9 cellular contexts compared by ENCODE assay signal in the genomic region with DNA sequence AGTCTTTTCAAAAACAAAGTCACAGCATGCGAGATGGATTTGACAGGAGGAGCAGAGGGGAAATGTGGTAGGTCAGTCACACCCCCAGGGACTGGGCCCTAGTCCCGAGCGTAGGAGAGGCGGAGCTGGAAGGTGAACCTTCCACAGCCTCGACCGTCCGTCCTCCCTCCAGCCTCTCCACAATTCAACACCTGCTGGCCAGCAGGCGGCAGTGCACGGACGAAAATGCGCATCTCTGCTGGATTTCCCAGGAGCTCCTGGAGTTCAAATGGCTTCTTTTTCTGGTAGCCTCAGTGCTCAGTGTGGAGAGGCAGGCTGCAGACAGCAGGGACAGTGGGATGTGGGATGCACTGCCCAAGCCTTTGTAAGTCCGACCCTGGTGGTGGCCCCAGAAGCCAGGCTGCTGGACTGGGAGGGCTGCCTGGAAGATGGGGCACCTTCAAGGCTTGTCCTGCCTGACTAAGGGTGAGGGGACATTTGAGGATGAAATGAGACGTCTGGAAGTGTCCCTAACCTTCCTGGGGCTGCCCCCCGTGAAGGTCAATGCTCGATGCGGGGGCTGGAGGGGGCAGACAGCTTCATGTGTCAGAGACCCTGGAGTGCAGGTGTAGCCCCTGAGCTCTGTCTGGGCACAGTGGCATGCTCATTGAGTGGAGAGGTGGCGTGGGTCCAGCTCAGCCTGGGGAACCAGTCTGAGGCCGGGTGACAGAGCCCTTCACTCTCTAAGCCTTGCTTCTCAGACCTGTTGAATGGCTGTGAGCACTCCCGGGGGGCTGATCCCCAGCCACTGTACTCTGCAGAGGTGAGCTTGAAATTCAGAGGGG.
DNase-seq lines count a peak whose midpoint lies in the region; ATAC-seq and TF ChIP-seq lines count a peak whose summit lies in the region.
"Had no signal": no experiment of that assay in that cellular context is flagged by ENCODE, and none has a peak within 500 bp of the region (broad histone marks: within the 10 kb centered on the region; RNA-seq: fewer than 3 reads in every experiment).

No MANE protein-coding gene starts in this region.

- H3K27ac ChIP-seq in liver (ENCODE audit: low read depth in 1 of 2, low read length in 2 of 2) (no peak overlapping the region), vagina (no peak overlapping the region)

- H3K36me3 ChIP-seq in liver (ENCODE audit: control insufficient read depth in 4 of 4, insufficient read depth in 3 of 4, low read depth in 1 of 4, low read length in 3 of 4): no peaks in the 10 kb centered on the region
- H3K36me3 ChIP-seq in vagina: no peaks in the 10 kb centered on the region

- peak; percentile 66 for ATAC-seq in HG02870 (IDR thresholded peaks at IDR 0.05; ENCODE audit: unreplicated experiment)
- ATAC-seq in activated T-helper 17 cell treated with anti-CD3 and anti-CD28 coated beads, Interleukin-2, amount 50 U/mL, for 72 hours (replicated peaks): no peak

- H3K9ac ChIP-seq in liver (ENCODE audit: low read depth in 1 of 2, low read length in 2 of 2): no peak overlapping the region

- H3K27ac Mint-ChIP-seq in activated T-helper 17 cell treated with anti-CD3 and anti-CD28 coated beads, Interleukin-2, amount 50 U/mL, for 72 hours: no peak overlapping the region
- H3K27ac Mint-ChIP-seq: dendritic cell treated with granulocyte-macrophage colony-stimulating factor and Interleukin-4, amounts not matched to agents 40 ng/mL and 50 ng/mL, for 4 days had no signal

- H3K4me1 Mint-ChIP-seq in activated T-helper 17 cell treated with anti-CD3 and anti-CD28 coated beads, Interleukin-2, amount 50 U/mL, for 72 hours: no peaks in the 10 kb centered on the region

- no peaks in the 10 kb centered on the region for H3K9me3 ChIP-seq in liver (ENCODE audit: control insufficient read depth in 4 of 4, low read length in 3 of 4)
- no peaks in the 10 kb centered on the region for H3K9me3 ChIP-seq in vagina

- intact Hi-C loops in vagina (cut with DNase I): no loop called here

- no peaks in the 10 kb centered on the region for H3K9me3 Mint-ChIP-seq in activated T-helper 17 cell treated with anti-CD3 and anti-CD28 coated beads, Interleukin-2, amount 50 U/mL, for 72 hours
- H3K9me3 Mint-ChIP-seq: dendritic cell treated with granulocyte-macrophage colony-stimulating factor and Interleukin-4, amounts not matched to agents 40 ng/mL and 50 ng/mL, for 4 days had no signal

- H3K27me3 Mint-ChIP-seq in activated T-helper 17 cell treated with anti-CD3 and anti-CD28 coated beads, Interleukin-2, amount 50 U/mL, for 72 hours: peaks cover 14% of the 10 kb centered on the region

- 29% methylated on average over 19 of the region's 19 CpGs for WGBS in liver

- peak; percentile 19 to 39 for DNase-seq in activated CD4-positive, alpha-beta T cell treated with anti-CD3 and anti-CD28 coated beads, Interleukin-2, amount 50 U/mL, for 48 hours
- DNase-seq in activated CD4-positive, alpha-beta T cell treated with anti-CD3 and anti-CD28 coated beads for 4 hours: no peak
- DNase-seq in NCI-H774 (lab: John Stamatoyannopoulos, UW) (peak; percentile 72), cardiac fibroblast (ENCODE audit: low read depth in 2 of 2) (peak; percentile 79), vagina (ENCODE audit: extremely low spot score in 2 of 2) (no peak)

- no peak for TF ChIP-seq POLR2A in vagina (IDR thresholded peaks at IDR 0.05)

- no peak overlapping the region for H3K4me3 ChIP-seq in cardiac fibroblast (replicated peaks in 1 of 2; ENCODE audit: low read depth in 2 of 2, low read length in 2 of 2)
- no peak overlapping the region for H3K4me3 ChIP-seq in liver (ENCODE audit: low read depth in 1 of 3, low read length in 3 of 3)
- no peak overlapping the region for H3K4me3 ChIP-seq in vagina

- H3K36me3 Mint-ChIP-seq in activated T-helper 17 cell treated with anti-CD3 and anti-CD28 coated beads, Interleukin-2, amount 50 U/mL, for 72 hours (ENCODE audit: low read depth): no peaks in the 10 kb centered on the region

- H3K4me1 ChIP-seq in liver (ENCODE audit: control insufficient read depth in 4 of 4, insufficient read depth in 4 of 4, low read length in 3 of 4): no peaks in the 10 kb centered on the region
- no peaks in the 10 kb centered on the region for H3K4me1 ChIP-seq in vagina

- TF ChIP-seq CTCF in cardiac fibroblast (IDR thresholded peaks at IDR 0.05; ENCODE audit: low read depth, low read length): peak; percentile 90
- TF ChIP-seq CTCF in liver (IDR thresholded peaks at IDR 0.05; ENCODE audit: low read depth, low read length, missing input control): peak; percentile 70
- peak; percentile 31 to 42 (median 35) for TF ChIP-seq CTCF in vagina (IDR thresholded peaks at IDR 0.05)

- peak; percentile 80 to 81 for TF ChIP-seq RAD21 in liver (IDR thresholded peaks at IDR 0.05)

- no peaks in the 10 kb centered on the region for H3K27me3 ChIP-seq in liver (ENCODE audit: control insufficient read depth in 4 of 4, insufficient read depth in 4 of 4, low read length in 3 of 4)
- no peaks in the 10 kb centered on the region for H3K27me3 ChIP-seq in vagina

- no peak overlapping the region for H3K4me3 Mint-ChIP-seq in activated T-helper 17 cell treated with anti-CD3 and anti-CD28 coated beads, Interleukin-2, amount 50 U/mL, for 72 hours
- H3K4me3 Mint-ChIP-seq: dendritic cell treated with granulocyte-macrophage colony-stimulating factor and Interleukin-4, amounts not matched to agents 40 ng/mL and 50 ng/mL, for 4 days had no signal

TF ChIP-seq in liver, 16 proteins besides CTCF, POLR2A, EP300 and RAD21:
- TF ChIP-seq FOXA1 (IDR thresholded peaks at IDR 0.05) (no peak), RXRA (IDR thresholded peaks at IDR 0.05) (no peak), JUND (IDR thresholded peaks at IDR 0.05) (no peak), EGR1 (IDR thresholded peaks at IDR 0.05; ENCODE audit: low read depth in 2 of 2) (no peak), GABPA (IDR thresholded peaks at IDR 0.05 in 1 of 2, conservative IDR thresholded peaks at IDR 0.05 in 1 of 2) (no peak)
- TF ChIP-seq, protein P1, sequence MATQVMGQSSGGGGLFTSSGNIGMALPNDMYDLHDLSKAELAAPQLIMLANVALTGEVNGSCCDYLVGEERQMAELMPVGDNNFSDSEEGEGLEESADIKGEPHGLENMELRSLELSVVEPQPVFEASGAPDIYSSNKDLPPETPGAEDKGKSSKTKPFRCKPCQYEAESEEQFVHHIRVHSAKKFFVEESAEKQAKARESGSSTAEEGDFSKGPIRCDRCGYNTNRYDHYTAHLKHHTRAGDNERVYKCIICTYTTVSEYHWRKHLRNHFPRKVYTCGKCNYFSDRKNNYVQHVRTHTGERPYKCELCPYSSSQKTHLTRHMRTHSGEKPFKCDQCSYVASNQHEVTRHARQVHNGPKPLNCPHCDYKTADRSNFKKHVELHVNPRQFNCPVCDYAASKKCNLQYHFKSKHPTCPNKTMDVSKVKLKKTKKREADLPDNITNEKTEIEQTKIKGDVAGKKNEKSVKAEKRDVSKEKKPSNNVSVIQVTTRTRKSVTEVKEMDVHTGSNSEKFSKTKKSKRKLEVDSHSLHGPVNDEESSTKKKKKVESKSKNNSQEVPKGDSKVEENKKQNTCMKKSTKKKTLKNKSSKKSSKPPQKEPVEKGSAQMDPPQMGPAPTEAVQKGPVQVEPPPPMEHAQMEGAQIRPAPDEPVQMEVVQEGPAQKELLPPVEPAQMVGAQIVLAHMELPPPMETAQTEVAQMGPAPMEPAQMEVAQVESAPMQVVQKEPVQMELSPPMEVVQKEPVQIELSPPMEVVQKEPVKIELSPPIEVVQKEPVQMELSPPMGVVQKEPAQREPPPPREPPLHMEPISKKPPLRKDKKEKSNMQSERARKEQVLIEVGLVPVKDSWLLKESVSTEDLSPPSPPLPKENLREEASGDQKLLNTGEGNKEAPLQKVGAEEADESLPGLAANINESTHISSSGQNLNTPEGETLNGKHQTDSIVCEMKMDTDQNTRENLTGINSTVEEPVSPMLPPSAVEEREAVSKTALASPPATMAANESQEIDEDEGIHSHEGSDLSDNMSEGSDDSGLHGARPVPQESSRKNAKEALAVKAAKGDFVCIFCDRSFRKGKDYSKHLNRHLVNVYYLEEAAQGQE (IDR thresholded peaks at IDR 0.05): no peak

Comparison
In these comparisons a context has a peak if more than half of its experiments do, and no peak if none do; other contexts are left out.
1. DNase-seq: peak in activated CD4-positive, alpha-beta T cell treated with anti-CD3 and anti-CD28 coated beads, Interleukin-2, amount 50 U/mL, for 48 hours (2 of 2), NCI-H774 (single experiment) and cardiac fibroblast (2 of 2); none in activated CD4-positive, alpha-beta T cell treated with anti-CD3 and anti-CD28 coated beads for 4 hours (0 of 2) and vagina (0 of 2).
2. CTCF ChIP-seq: peak in every context shown above with its lines; median percentile 90 in cardiac fibroblast; 70 in liver; 35 in vagina.